ENCODE assay signal across 1 cellular context in the genomic region with DNA sequence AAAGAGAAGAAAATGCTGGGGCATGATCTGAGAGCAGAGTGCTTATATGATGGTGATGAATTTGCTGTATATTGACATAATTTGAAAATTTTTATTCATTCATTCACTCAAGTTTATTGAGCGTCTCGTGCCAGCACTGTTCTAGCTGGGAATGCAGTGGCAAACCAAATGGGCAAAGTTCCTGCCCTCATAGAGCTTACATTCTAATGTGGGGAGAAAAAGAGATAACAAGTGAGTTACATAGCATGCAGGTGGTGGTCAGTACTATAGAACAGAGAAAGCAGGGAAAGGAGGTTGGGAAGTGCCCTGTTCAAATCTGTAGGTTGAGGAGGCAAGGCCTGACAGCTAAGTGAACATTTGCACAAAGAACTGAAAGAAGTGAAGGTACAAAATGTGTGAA.
TF ChIP-seq lines count a peak whose summit lies in the region.

No MANE protein-coding gene starts in this region.

TF ChIP-seq in K562, 482 proteins besides CTCF, POLR2A, EP300 and RAD21:
- peak; percentile 68 to 78 for TF ChIP-seq TRIM24 (IDR thresholded peaks at IDR 0.05)
- TF ChIP-seq CBX1 (IDR thresholded peaks at IDR 0.05; ENCODE audit: low read depth), result no peak
- peak; percentile 46; the same call in 1 of the 2 replicates for TF ChIP-seq XRCC3 (IDR thresholded peaks at IDR 0.05)
- peak in 1 of 2 experiments; percentile 64; a peak in 2 of 4 replicates for TF ChIP-seq KDM1A (IDR thresholded peaks at IDR 0.05)
- TF ChIP-seq CBX3 (IDR thresholded peaks at IDR 0.05; ENCODE audit: borderline replicate concordance in 1 of 2, low read length in 2 of 2), result peak in 1 of 2 experiments; percentile 90; a peak in 2 of 3 replicates
- TF ChIP-seq FOXK2 (conservative IDR thresholded peaks at IDR 0.05 in 1 of 2, IDR thresholded peaks at IDR 0.05 in 1 of 2; ENCODE audit: low read depth in 2 of 2), result no peak
- TF ChIP-seq, protein P1, sequence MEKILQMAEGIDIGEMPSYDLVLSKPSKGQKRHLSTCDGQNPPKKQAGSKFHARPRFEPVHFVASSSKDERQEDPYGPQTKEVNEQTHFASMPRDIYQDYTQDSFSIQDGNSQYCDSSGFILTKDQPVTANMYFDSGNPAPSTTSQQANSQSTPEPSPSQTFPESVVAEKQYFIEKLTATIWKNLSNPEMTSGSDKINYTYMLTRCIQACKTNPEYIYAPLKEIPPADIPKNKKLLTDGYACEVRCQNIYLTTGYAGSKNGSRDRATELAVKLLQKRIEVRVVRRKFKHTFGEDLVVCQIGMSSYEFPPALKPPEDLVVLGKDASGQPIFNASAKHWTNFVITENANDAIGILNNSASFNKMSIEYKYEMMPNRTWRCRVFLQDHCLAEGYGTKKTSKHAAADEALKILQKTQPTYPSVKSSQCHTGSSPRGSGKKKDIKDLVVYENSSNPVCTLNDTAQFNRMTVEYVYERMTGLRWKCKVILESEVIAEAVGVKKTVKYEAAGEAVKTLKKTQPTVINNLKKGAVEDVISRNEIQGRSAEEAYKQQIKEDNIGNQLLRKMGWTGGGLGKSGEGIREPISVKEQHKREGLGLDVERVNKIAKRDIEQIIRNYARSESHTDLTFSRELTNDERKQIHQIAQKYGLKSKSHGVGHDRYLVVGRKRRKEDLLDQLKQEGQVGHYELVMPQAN (IDR thresholded peaks at IDR 0.05; ENCODE audit: borderline replicate concordance), result no peak
- TF ChIP-seq RCOR1 (IDR thresholded peaks at IDR 0.05; ENCODE audit: borderline replicate concordance in 1 of 2, low read depth in 2 of 2, low read length in 2 of 2), result no peak
- TF ChIP-seq, protein P2, sequence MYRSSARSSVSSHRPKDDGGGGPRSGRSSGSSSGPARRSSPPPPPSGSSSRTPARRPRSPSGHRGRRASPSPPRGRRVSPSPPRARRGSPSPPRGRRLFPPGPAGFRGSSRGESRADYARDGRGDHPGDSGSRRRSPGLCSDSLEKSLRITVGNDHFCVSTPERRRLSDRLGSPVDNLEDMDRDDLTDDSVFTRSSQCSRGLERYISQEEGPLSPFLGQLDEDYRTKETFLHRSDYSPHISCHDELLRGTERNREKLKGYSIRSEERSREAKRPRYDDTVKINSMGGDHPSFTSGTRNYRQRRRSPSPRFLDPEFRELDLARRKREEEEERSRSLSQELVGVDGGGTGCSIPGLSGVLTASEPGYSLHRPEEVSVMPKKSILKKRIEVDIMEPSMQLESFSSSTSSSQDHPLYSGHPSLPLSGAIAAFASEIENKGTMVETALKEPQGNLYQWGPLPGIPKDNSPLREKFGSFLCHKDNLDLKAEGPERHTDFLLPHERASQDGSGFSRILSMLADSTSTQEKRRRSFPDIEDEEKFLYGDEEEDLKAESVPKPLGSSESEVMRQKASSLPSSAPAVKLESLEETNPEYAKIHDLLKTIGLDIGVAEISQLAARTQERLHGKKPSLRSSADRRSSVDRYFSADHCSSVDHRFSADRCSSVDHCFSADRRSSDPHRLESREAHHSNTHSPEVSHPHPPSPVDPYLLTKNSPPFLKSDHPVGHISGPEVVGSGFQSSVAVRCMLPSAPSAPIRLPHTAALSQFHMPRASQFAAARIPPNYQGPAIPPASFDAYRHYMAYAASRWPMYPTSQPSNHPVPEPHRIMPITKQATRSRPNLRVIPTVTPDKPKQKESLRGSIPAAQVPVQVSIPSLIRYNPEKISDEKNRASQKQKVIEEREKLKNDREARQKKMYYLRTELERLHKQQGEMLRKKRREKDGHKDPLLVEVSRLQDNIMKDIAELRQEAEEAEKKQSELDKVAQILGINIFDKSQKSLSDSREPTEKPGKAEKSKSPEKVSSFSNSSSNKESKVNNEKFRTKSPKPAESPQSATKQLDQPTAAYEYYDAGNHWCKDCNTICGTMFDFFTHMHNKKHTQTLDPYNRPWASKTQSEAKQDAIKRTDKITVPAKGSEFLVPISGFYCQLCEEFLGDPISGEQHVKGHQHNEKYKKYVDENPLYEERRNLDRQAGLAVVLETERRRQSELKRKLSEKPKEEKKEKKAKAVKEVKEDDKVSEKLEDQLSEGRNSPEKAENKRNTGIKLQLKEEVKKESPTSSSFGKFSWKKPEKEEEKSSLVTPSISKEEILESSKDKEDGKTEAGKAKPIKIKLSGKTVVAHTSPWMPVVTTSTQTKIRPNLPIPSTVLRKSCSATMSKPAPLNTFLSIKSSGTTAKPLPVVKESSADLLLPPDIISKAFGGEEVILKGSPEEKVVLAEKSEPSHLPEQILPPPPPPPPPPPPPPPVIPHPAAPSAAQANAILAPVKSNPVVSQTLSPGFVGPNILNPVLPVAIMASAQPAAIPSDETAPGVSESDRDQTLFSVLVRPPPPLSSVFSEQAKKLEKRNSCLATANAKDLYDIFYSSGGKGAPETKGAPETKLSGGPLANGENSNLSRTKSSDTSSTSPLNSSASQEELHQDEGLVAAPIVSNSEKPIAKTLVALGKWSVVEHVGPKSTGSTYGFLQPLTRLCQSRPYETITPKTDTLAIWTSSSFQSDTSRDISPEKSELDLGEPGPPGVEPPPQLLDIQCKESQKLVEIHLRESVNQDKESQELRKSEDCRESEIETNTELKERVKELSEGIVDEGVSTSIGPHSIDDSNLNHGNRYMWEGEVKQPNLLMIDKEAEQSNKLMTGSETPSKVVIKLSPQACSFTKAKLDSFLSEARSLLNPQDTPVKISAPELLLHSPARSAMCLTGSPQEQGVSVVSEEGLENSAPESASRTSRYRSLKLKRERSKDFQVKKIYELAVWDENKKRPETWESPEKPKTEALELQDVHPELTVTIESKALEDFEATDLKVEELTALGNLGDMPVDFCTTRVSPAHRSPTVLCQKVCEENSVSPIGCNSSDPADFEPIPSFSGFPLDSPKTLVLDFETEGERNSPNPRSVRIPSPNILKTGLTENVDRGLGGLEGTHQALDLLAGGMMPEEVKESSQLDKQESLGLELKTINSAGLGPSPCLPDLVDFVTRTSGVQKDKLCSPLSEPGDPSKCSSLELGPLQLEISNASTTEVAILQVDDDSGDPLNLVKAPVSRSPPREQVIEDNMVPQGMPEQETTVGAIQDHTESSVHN (IDR thresholded peaks at IDR 0.05; ENCODE audit: borderline replicate concordance in 1 of 2, low read depth in 1 of 2), result no peak
- no peak for TF ChIP-seq CHD1 (IDR thresholded peaks at IDR 0.05; ENCODE audit: low read length)
- no peak for TF ChIP-seq CBFA2T2 (conservative IDR thresholded peaks at IDR 0.05)
- TF ChIP-seq TRIM28 (IDR thresholded peaks at IDR 0.05), result peak; percentile 91
- TF ChIP-seq ZNF699 (CRISPR knock-in tag; IDR thresholded peaks at IDR 0.05; ENCODE audit: insufficient replicate concordance), result no peak
- no peak for TF ChIP-seq NR1H2 (CRISPR knock-in tag; IDR thresholded peaks at IDR 0.05)
- peak; percentile 93 for TF ChIP-seq ZNF316 (IDR thresholded peaks at IDR 0.05)
- no peak for TF ChIP-seq CC2D1A (IDR thresholded peaks at IDR 0.05)
- TF ChIP-seq, protein P3, sequence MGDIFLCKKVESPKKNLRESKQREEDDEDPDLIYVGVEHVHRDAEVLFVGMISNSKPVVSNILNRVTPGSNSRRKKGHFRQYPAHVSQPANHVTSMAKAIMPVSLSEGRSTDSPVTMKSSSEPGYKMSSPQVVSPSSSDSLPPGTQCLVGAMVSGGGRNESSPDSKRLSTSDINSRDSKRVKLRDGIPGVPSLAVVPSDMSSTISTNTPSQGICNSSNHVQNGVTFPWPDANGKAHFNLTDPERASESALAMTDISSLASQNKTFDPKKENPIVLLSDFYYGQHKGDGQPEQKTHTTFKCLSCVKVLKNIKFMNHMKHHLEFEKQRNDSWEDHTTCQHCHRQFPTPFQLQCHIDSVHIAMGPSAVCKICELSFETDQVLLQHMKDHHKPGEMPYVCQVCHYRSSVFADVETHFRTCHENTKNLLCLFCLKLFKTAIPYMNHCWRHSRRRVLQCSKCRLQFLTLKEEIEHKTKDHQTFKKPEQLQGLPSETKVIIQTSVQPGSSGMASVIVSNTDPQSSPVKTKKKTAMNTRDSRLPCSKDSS (IDR thresholded peaks at IDR 0.05; ENCODE audit: low read depth, partially characterized antibody), result peak; percentile 55
- TF ChIP-seq ZKSCAN3 (CRISPR knock-in tag; IDR thresholded peaks at IDR 0.05), result no peak
